10 cellular contexts compared by ENCODE assay signal in the genomic region with DNA sequence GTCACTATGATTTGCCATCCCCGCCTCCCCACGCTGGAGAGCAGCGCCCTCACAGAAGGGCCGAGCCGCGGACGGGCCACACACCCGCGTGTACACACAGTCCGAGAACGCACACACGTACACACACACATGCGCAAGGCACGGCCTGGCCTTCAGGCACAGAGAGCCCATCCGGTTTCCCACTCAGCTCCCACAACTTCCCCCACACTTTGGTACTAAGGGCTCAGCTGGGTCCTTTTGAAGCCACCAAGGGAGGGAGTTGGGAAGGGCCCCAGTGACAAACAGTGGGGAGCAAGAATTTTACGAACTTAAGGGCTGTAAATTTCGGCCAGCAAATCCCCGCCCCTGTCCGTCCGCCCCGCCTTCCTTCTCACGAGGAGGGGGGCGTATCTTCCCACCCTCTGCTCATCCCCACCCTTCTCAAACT.
DNase-seq lines count a peak whose midpoint lies in the region; ATAC-seq, FAIRE-seq and TF ChIP-seq lines count a peak whose summit lies in the region.
"Had no signal": no experiment of that assay in that cellular context is flagged by ENCODE, and none has a peak within 500 bp of the region (broad histone marks: within the 10 kb centered on the region; RNA-seq: fewer than 3 reads in every experiment).

No MANE protein-coding gene starts in this region.

- ATAC-seq in GM21723 (IDR thresholded peaks at IDR 0.05; ENCODE audit: unreplicated experiment) = no peak
- ATAC-seq in HG02970 (IDR thresholded peaks at IDR 0.05; ENCODE audit: low FRiP score, unreplicated experiment) = no peak

- H3K79me2 ChIP-seq in ACC112 (ENCODE audit: control insufficient read depth, insufficient read depth, low read length, unreplicated experiment) (no peaks in the 10 kb centered on the region), endothelial cell of umbilical vein (ENCODE audit: control insufficient read depth, insufficient read depth, low read length) (no peaks in the 10 kb centered on the region)

- in situ Hi-C loops in ACHN (cut with HindIII; ENCODE audit: low pct_ligation_motif_present, low pct_unique_long_range_greater_than_20kb, low sequenced_read_pairs) = no loop called here

- H3K4me1 ChIP-seq in ACC112 (ENCODE audit: control insufficient read depth, insufficient read depth, low read length, unreplicated experiment) (peaks cover 5% of the 10 kb centered on the region), HUES64 (ENCODE audit: insufficient read depth, low read length) (peaks cover 22% of the 10 kb centered on the region), endothelial cell of umbilical vein (ENCODE audit: control insufficient read depth, extremely low read depth, insufficient read depth, low read length) (peaks cover 4% of the 10 kb centered on the region), muscle layer of duodenum (ENCODE audit: control insufficient read depth in 1 of 2, insufficient read depth in 2 of 2, low read length in 2 of 2) (peaks cover 0 to 22% of the 10 kb centered on the region in 2 donors)
- peaks cover 6% of the 10 kb centered on the region for H3K4me1 ChIP-seq in effector memory CD4-positive, alpha-beta T cell (ENCODE audit: control insufficient read depth, insufficient read depth, low read length, poor library complexity, severe bottlenecking)

- H3K4me3 ChIP-seq in ACC112 (ENCODE audit: low read depth, low read length) (peak overlapping the region; percentile 66), HUES64 (ENCODE audit: low read length) (peak overlapping the region; percentile 58), endothelial cell of umbilical vein (replicated peaks in 1 of 3; ENCODE audit: insufficient read depth in 1 of 3, low read depth in 1 of 3, low read length in 3 of 3) (peak overlapping the region in 2 of 3 experiments; percentile 14 to 33), muscle layer of duodenum (ENCODE audit: low read depth in 1 of 2, low read length in 2 of 2) (peak overlapping the region; percentile 37 to 44)
- no peak overlapping the region for H3K4me3 ChIP-seq in effector memory CD4-positive, alpha-beta T cell (ENCODE audit: insufficient read depth, low read depth, low read length, poor library complexity, severe bottlenecking)
- H3K4me3 ChIP-seq: body of pancreas had no signal

- H3K36me3 ChIP-seq in ACC112 (ENCODE audit: insufficient read depth, low read length) (no peaks in the 10 kb centered on the region), HUES64 (ENCODE audit: insufficient read depth, low read length) (no peaks in the 10 kb centered on the region), endothelial cell of umbilical vein (ENCODE audit: control insufficient read depth in 2 of 2, extremely low read depth in 1 of 2, insufficient read depth in 2 of 2, low read length in 2 of 2) (no peaks in the 10 kb centered on the region), muscle layer of duodenum (ENCODE audit: control insufficient read depth in 1 of 2, insufficient read depth in 2 of 2, low read length in 2 of 2) (no peaks in the 10 kb centered on the region)
- no peaks in the 10 kb centered on the region for H3K36me3 ChIP-seq in effector memory CD4-positive, alpha-beta T cell (ENCODE audit: control insufficient read depth, insufficient read depth, low read length)

- H3K9ac ChIP-seq in HUES64 (ENCODE audit: low read depth, low read length) (no peak overlapping the region), endothelial cell of umbilical vein (replicated peaks; ENCODE audit: extremely low read depth, insufficient read depth, low read length) (no peak overlapping the region)

- intact Hi-C loops in endothelial cell of umbilical vein (cut with micrococcal nuclease) = loop anchor here (2.0 kb wide), 1 partner anchor 637 kb away; no protein-coding TSS in a partner anchor

- TF ChIP-seq POLR2A in endothelial cell of umbilical vein (IDR thresholded peaks at IDR 0.05; ENCODE audit: low read depth, low read length) = no peak

- H3K27ac ChIP-seq in ACC112 (ENCODE audit: low read depth, low read length) (no peak overlapping the region), HUES64 (ENCODE audit: low read depth, low read length) (no peak overlapping the region), endothelial cell of umbilical vein (ENCODE audit: insufficient read depth, low read depth, low read length) (no peak overlapping the region), muscle layer of duodenum (ENCODE audit: low read length) (no peak overlapping the region)
- no peak overlapping the region for H3K27ac ChIP-seq in effector memory CD4-positive, alpha-beta T cell (ENCODE audit: insufficient read depth, low read length, poor library complexity, severe bottlenecking)
- H3K27ac ChIP-seq: body of pancreas had no signal

- H3K4me2 ChIP-seq in endothelial cell of umbilical vein (ENCODE audit: insufficient read depth, low read length) = peak overlapping the region; percentile 69

- dilution Hi-C loops in endothelial cell of umbilical vein (cut with MboI; ENCODE audit: extremely low pct_ligation_motif_present, low sequenced_read_pairs) = no loop called here

- DNase-seq in endothelial cell of umbilical vein (ENCODE audit: low read depth, low spot score) = peak; percentile 14
- DNase-seq in ACHN = no peak
- DNase-seq in effector memory CD4-positive, alpha-beta T cell = no peak
- DNase-seq: NCI-H2029 treated with DMSO at 0.1 percent for 48 hours had no signal

- H3K27me3 ChIP-seq in ACC112 (ENCODE audit: insufficient read depth, low read length) (peaks cover 62% of the 10 kb centered on the region), HUES64 (ENCODE audit: insufficient read depth, low read length) (peaks cover 62% of the 10 kb centered on the region), endothelial cell of umbilical vein (ENCODE audit: control insufficient read depth in 2 of 2, insufficient read depth in 2 of 2, low read length in 2 of 2) (peaks cover 23 to 34% of the 10 kb centered on the region in 2 experiments), muscle layer of duodenum (ENCODE audit: low read depth, low read length) (peaks cover 28% of the 10 kb centered on the region)
- H3K27me3 ChIP-seq in effector memory CD4-positive, alpha-beta T cell (replicated peaks; ENCODE audit: control insufficient read depth, insufficient read depth, low read length, poor library complexity, severe bottlenecking) = peaks cover 18% of the 10 kb centered on the region

- POLR2A ChIA-PET in endothelial cell of umbilical vein (lab: Charles Lee) = no interaction called here

- no peaks in the 10 kb centered on the region for H4K20me1 ChIP-seq in endothelial cell of umbilical vein (replicated peaks; ENCODE audit: control insufficient read depth, extremely low read depth, insufficient read depth, low read length)

- no peaks in the 10 kb centered on the region for H3K9me1 ChIP-seq in endothelial cell of umbilical vein (replicated peaks; ENCODE audit: control insufficient read depth, extremely low read depth, insufficient read depth, low read length)

- 0 out of 2 replicates have a peak, but pooled peaks cover 5% of the 10 kb centered on the region for H3K9me3 ChIP-seq in HUES64 (ENCODE audit: insufficient read depth, low read depth, low read length)
- no peaks in the 10 kb centered on the region for H3K9me3 ChIP-seq in endothelial cell of umbilical vein (replicated peaks; ENCODE audit: control insufficient read depth, insufficient read depth, low read length)
- H3K9me3 ChIP-seq in muscle layer of duodenum (ENCODE audit: control insufficient read depth in 1 of 2, low read length in 2 of 2) = no peaks in the 10 kb centered on the region
- H3K9me3 ChIP-seq in effector memory CD4-positive, alpha-beta T cell (ENCODE audit: control insufficient read depth, low read length) = no peaks in the 10 kb centered on the region
- H3K9me3 ChIP-seq: body of pancreas had no signal

- BruUV-seq in endothelial cell of umbilical vein (replicated peaks; lab: Mats Ljungman, UMichigan) = no TSS peak

- CTCF ChIA-PET in endothelial cell of umbilical vein (lab: Charles Lee) = interaction anchor here (0.7 to 4.1 kb wide), 10 partner anchors 8 to 636 kb away, joined by 3 to 22 read pairs (median 5); no protein-coding TSS in a partner anchor

- WGBS in HUES64 = under 1% methylated on average over 23 of the region's 23 CpGs

- no peak overlapping the region for H2AFZ ChIP-seq in ACC112 (ENCODE audit: low read length, unreplicated experiment)
- peak overlapping the region; percentile 71 for H2AFZ ChIP-seq in endothelial cell of umbilical vein (ENCODE audit: low read depth, low read length)

- TF ChIP-seq CTCF in endothelial cell of umbilical vein (IDR thresholded peaks at IDR 0.05; ENCODE audit: extremely low read depth in 1 of 2, insufficient read depth in 1 of 2, low read depth in 1 of 2, low read length in 2 of 2) = no peak

- peak; percentile 38 for FAIRE-seq in endothelial cell of umbilical vein (lab: Jason Lieb, UNC)

TF ChIP-seq in endothelial cell of umbilical vein, 7 proteins besides CTCF, POLR2A, EP300 and RAD21:
- TF ChIP-seq FOS (IDR thresholded peaks at IDR 0.05; ENCODE audit: borderline replicate concordance, insufficient read depth, low read length) (no peak), POLR2AphosphoS5 (IDR thresholded peaks at IDR 0.05; ENCODE audit: insufficient read depth, low read depth, low read length) (no peak)
